ENCODE assay signal across 16 cellular contexts in genomic region chr12:56676851-56677601, GRCh38. TPM values are rescaled to one million over a fixed set of nuclear protein-coding genes. Genes with fewer than 3 reads are reported as not detected.
DNase-seq lines count a peak whose midpoint lies in the region; ATAC-seq and TF ChIP-seq lines count a peak whose summit lies in the region.
"Had no signal": no experiment of that assay in that cellular context is flagged by ENCODE, and none has a peak within 500 bp of the region (broad histone marks: within the 10 kb centered on the region; RNA-seq: fewer than 3 reads in every experiment).

No MANE protein-coding gene starts in this region.

- H3K79me2 ChIP-seq in trophoblast cell (ENCODE audit: control insufficient read depth, insufficient read depth, low read length, poor library complexity) (peaks cover 41% of the 10 kb centered on the region), neural progenitor cell (ENCODE audit: low read depth) (peaks cover 100% of the 10 kb centered on the region)

- no peak overlapping the region for H2BK12ac ChIP-seq in trophoblast cell (ENCODE audit: low read length)

- H3K9me3 ChIP-seq in trophoblast cell (ENCODE audit: insufficient read depth, low read depth, low read length) (no peaks in the 10 kb centered on the region), neural progenitor cell (ENCODE audit: low read depth) (no peaks in the 10 kb centered on the region)
- H3K9me3 ChIP-seq: heart right ventricle, SJSA1, thyroid gland had no signal

- no peak overlapping the region for H3K4me2 ChIP-seq in trophoblast cell (ENCODE audit: low read length)
- no peak overlapping the region for H3K4me2 ChIP-seq in neural progenitor cell

- H3K4me3 ChIP-seq in trophoblast cell (ENCODE audit: low read depth, low read length): no peak overlapping the region
- H3K4me3 ChIP-seq in neural progenitor cell: no peak overlapping the region
- H3K4me3 ChIP-seq: heart right ventricle, SJSA1, thyroid gland had no signal

- no peak for TF ChIP-seq CTCF in neural progenitor cell (IDR thresholded peaks at IDR 0.05)

- peaks cover 21% of the 10 kb centered on the region for H3K36me3 Mint-ChIP-seq in T-helper 1 cell treated with Interleukin-12 subunit alpha and Interleukin-12 subunit beta and Interleukin-4 antibody, amounts not matched to agents 30 μg/mL and 1 μg/mL, for 36 hours (ENCODE audit: low read depth)
- peaks cover 5% of the 10 kb centered on the region for H3K36me3 Mint-ChIP-seq in activated naive CD8-positive, alpha-beta T cell
- H3K36me3 Mint-ChIP-seq in neural progenitor cell: peaks cover 25% of the 10 kb centered on the region

- H2AFZ ChIP-seq in trophoblast cell (ENCODE audit: insufficient read depth, low read length, poor library complexity) (no peak overlapping the region), neural progenitor cell (replicated peaks) (no peak overlapping the region)

- peak; percentile 29 for ATAC-seq in HG03520 (IDR thresholded peaks at IDR 0.05; ENCODE audit: unreplicated experiment)

- DNase-seq in T-helper 1 cell: no peak
- DNase-seq in trophoblast cell: no peak
- no peak for DNase-seq in GF-D8 (lab: John Stamatoyannopoulos, UW)
- DNase-seq in neural progenitor cell (ENCODE audit: low spot score): no peak
- no peak for DNase-seq in MV-4-11 (lab: John Stamatoyannopoulos, UW)
- DNase-seq: activated B cell treated with CpG ODN at 0.5 μM for 24 hours, Calu3, caudate nucleus, heart right ventricle, KG1, NCI-H1930, thyroid gland had no signal

- H3K4me1 Mint-ChIP-seq in T-helper 1 cell treated with Interleukin-12 subunit alpha and Interleukin-12 subunit beta and Interleukin-4 antibody, amounts not matched to agents 30 μg/mL and 1 μg/mL, for 36 hours (ENCODE audit: low read depth): peaks cover 25% of the 10 kb centered on the region
- H3K4me1 Mint-ChIP-seq in activated naive CD8-positive, alpha-beta T cell (ENCODE audit: low read depth): peaks cover 74% of the 10 kb centered on the region
- H3K4me1 Mint-ChIP-seq in neural progenitor cell: peaks cover 5% of the 10 kb centered on the region

- peaks cover 18 to 30% of the 10 kb centered on the region in 2 experiments for H3K36me3 ChIP-seq in trophoblast cell (ENCODE audit: control insufficient read depth in 1 of 2, insufficient read depth in 2 of 2, low read length in 2 of 2)
- H3K36me3 ChIP-seq in neural progenitor cell: peaks cover 10% of the 10 kb centered on the region
- H3K36me3 ChIP-seq: thyroid gland had no signal

- peak overlapping the region; percentile 70 for H3K27ac Mint-ChIP-seq in T-helper 1 cell treated with Interleukin-12 subunit alpha and Interleukin-12 subunit beta and Interleukin-4 antibody, amounts not matched to agents 30 μg/mL and 1 μg/mL, for 36 hours
- H3K27ac Mint-ChIP-seq in activated naive CD8-positive, alpha-beta T cell: peak overlapping the region; percentile 62
- H3K27ac Mint-ChIP-seq in neural progenitor cell: no peak overlapping the region

- no peak overlapping the region for H4K12ac ChIP-seq in trophoblast cell (ENCODE audit: low read depth, low read length)

- peaks cover 23% of the 10 kb centered on the region for H3F3A ChIP-seq in neural progenitor cell (ENCODE audit: low read depth)

- H4K91ac ChIP-seq in trophoblast cell (ENCODE audit: low read depth, low read length): no peak overlapping the region

- no peak overlapping the region for H2BK5ac ChIP-seq in trophoblast cell (ENCODE audit: low read depth, low read length, poor library complexity)

- no CpG with 5 or more reads among the region's 11 CpGs for WGBS in trophoblast cell (ENCODE audit: extremely low coverage, insufficient coverage, insufficient read length)

- no peak overlapping the region for H4K8ac ChIP-seq in trophoblast cell (ENCODE audit: low read depth, low read length)

- no peaks in the 10 kb centered on the region for H3K79me1 ChIP-seq in trophoblast cell (ENCODE audit: low read length)

- no peak overlapping the region for H3K9ac ChIP-seq in trophoblast cell (ENCODE audit: low read length)
- no peak overlapping the region for H3K9ac ChIP-seq in neural progenitor cell

- H3K27ac ChIP-seq in trophoblast cell (ENCODE audit: low read depth, low read length) (no peak overlapping the region), neural progenitor cell (no peak overlapping the region)
- H3K27ac ChIP-seq: SJSA1, thyroid gland had no signal

- H3K18ac ChIP-seq in trophoblast cell (ENCODE audit: low read length): no peak overlapping the region

- H3K4ac ChIP-seq in trophoblast cell (ENCODE audit: low read depth, low read length): peak overlapping the region; percentile 93

- H3K27me3 Mint-ChIP-seq in T-helper 1 cell treated with Interleukin-12 subunit alpha and Interleukin-12 subunit beta and Interleukin-4 antibody, amounts not matched to agents 30 μg/mL and 1 μg/mL, for 36 hours (ENCODE audit: low read depth): no peaks in the 10 kb centered on the region
- H3K27me3 Mint-ChIP-seq in activated naive CD8-positive, alpha-beta T cell: no peaks in the 10 kb centered on the region
- H3K27me3 Mint-ChIP-seq in neural progenitor cell (ENCODE audit: insufficient read depth, low read depth): no peaks in the 10 kb centered on the region
- H3K27me3 Mint-ChIP-seq: activated B cell treated with CpG ODN at 0.5 μM for 24 hours had no signal

- peaks cover 91% of the 10 kb centered on the region for H4K20me1 ChIP-seq in neural progenitor cell (ENCODE audit: low read depth)

- H3K27me3 ChIP-seq in trophoblast cell (ENCODE audit: insufficient read depth, low read length): no peaks in the 10 kb centered on the region
- H3K27me3 ChIP-seq in neural progenitor cell: no peaks in the 10 kb centered on the region
- H3K27me3 ChIP-seq: heart right ventricle, SJSA1, thyroid gland had no signal

- no peak overlapping the region for H3K4me3 Mint-ChIP-seq in T-helper 1 cell treated with Interleukin-12 subunit alpha and Interleukin-12 subunit beta and Interleukin-4 antibody, amounts not matched to agents 30 μg/mL and 1 μg/mL, for 36 hours
- peak overlapping the region; percentile 37 for H3K4me3 Mint-ChIP-seq in activated naive CD8-positive, alpha-beta T cell
- H3K4me3 Mint-ChIP-seq in neural progenitor cell: no peak overlapping the region
- H3K4me3 Mint-ChIP-seq: activated B cell treated with CpG ODN at 0.5 μM for 24 hours had no signal

- no peak overlapping the region for H2BK120ac ChIP-seq in trophoblast cell (ENCODE audit: insufficient read depth, low read length, poor library complexity)

- H3K14ac ChIP-seq in trophoblast cell (ENCODE audit: low read length): no peak overlapping the region

- H2AK5ac ChIP-seq in trophoblast cell (ENCODE audit: low read length): no peak overlapping the region

- no peak overlapping the region for H3K23ac ChIP-seq in trophoblast cell (ENCODE audit: low read length)

- peaks cover 0 to 2% of the 10 kb centered on the region in 2 experiments for H3K4me1 ChIP-seq in trophoblast cell (ENCODE audit: control insufficient read depth in 1 of 2, insufficient read depth in 2 of 2, low read length in 2 of 2)
- H3K4me1 ChIP-seq in neural progenitor cell: no peaks in the 10 kb centered on the region
- H3K4me1 ChIP-seq: SJSA1 had no signal

- H3K9me3 Mint-ChIP-seq in T-helper 1 cell treated with Interleukin-12 subunit alpha and Interleukin-12 subunit beta and Interleukin-4 antibody, amounts not matched to agents 30 μg/mL and 1 μg/mL, for 36 hours: no peaks in the 10 kb centered on the region
- no peaks in the 10 kb centered on the region for H3K9me3 Mint-ChIP-seq in activated naive CD8-positive, alpha-beta T cell (ENCODE audit: low read depth)
- H3K9me3 Mint-ChIP-seq in neural progenitor cell: no peaks in the 10 kb centered on the region
- H3K9me3 Mint-ChIP-seq: activated B cell treated with CpG ODN at 0.5 μM for 24 hours had no signal

RNA-seq across cellular contexts. Expression of gene PTGES3, which starts 11.1 kb away (rescaled TPM):
- 298 and 301 TPM in 2 replicates for polyA plus RNA-seq in trophoblast cell (2013)
- 197 and 298 TPM in 2 replicates for total RNA-seq in neural progenitor cell (ENCODE audit: low replicate concordance)

RNA-seq across cellular contexts. Expression of gene ATP5F1B, which starts 31.2 kb away (rescaled TPM):
- polyA plus RNA-seq in trophoblast cell (2013): 513 and 514 TPM in 2 replicates
- total RNA-seq in neural progenitor cell (ENCODE audit: low replicate concordance): 558 and 609 TPM in 2 replicates

RNA-seq across cellular contexts. Expression of gene BAZ2A, which starts 46.9 kb away (rescaled TPM):
- polyA plus RNA-seq in trophoblast cell (2013): 129 and 130 TPM in 2 replicates
- total RNA-seq in neural progenitor cell (ENCODE audit: low replicate concordance): 27.1 and 55.1 TPM in 2 replicates

RNA-seq across cellular contexts. Expression of gene NACA, which starts 48.1 kb away (rescaled TPM):
- 1,910 and 1,942 TPM in 2 replicates for polyA plus RNA-seq in trophoblast cell (2013)
- total RNA-seq in neural progenitor cell (ENCODE audit: low replicate concordance): 1,855 and 2,450 TPM in 2 replicates
